ENCODE assay signal across 12 cellular contexts in the genomic region with DNA sequence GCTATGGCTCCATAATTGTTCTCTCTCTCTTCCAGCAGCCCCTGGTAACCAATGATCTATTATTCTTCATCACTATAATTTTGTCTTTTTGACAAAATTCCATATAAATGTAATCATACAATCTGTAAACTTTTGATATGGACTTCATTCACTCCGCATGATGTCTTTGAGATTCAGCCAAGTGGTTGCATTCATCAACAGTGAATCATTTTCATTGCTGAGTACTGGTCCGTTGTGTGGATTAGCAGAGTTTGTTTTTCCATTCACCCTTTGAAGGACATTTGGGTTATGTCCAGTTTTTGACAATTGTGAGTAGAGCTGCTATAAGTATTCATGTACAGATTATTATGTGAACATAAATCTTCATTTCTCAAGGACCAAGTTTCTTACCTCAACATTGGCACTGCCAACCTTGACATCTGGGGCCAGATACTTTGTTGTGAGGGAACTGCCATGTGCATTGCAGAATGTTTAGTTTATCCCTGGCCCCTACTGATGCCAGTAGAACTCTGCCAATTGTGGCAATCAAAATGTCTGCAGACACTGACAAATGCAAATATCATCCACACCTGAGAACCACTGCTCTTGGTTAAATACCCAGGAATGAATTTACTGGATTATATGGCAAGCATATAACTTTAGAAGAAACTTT. TPM values are rescaled to one million over a fixed set of nuclear protein-coding genes. Genes with fewer than 3 reads are reported as not detected.
DNase-seq lines count a peak whose midpoint lies in the region; ATAC-seq, FAIRE-seq and TF ChIP-seq lines count a peak whose summit lies in the region.
"Had no signal": no experiment of that assay in that cellular context is flagged by ENCODE, and none has a peak within 500 bp of the region (broad histone marks: within the 10 kb centered on the region; RNA-seq: fewer than 3 reads in every experiment).

No MANE protein-coding gene starts in this region.

- DNase-seq in A549 (ENCODE audit: low read depth in 1 of 2, low spot score in 1 of 2) (peak in 1 of 2 experiments; percentile 44), HS-5 (ENCODE audit: low read depth) (peak; percentile 70), astrocyte of the spinal cord (ENCODE audit: low read depth, low spot score) (peak; percentile 89), kidney epithelial cell (ENCODE audit: low read depth) (peak; percentile 74), HAP-1 (ENCODE audit: low spot score in 2 of 2) (no peak)
- DNase-seq in T-helper 2 cell treated with Interferon-gamma antibody and Interleukin-4, amounts not matched to agents 5 μg/mL and 100 μg/mL, for 36 hours (ENCODE audit: low spot score) = no peak
- DNase-seq: activated B cell treated with CpG ODN at 0.5 μM for 24 hours, BE2C had no signal

- H3K27ac Mint-ChIP-seq in T-helper 2 cell treated with Interferon-gamma antibody and Interleukin-4, amounts not matched to agents 5 μg/mL and 100 μg/mL, for 36 hours = no peak overlapping the region

- no peak for TF ChIP-seq EP300 in A549 (IDR thresholded peaks at IDR 0.05)

- TF ChIP-seq RAD21 in A549 (conservative IDR thresholded peaks at IDR 0.05 in 1 of 2, IDR thresholded peaks at IDR 0.05 in 1 of 2) = no peak

- peak overlapping the region; percentile 67 for H3K4me2 ChIP-seq in A549

- TF ChIP-seq CTCF in A549 (IDR thresholded peaks at IDR 0.05) = no peak
- no peak for TF ChIP-seq CTCF in astrocyte of the spinal cord (IDR thresholded peaks at IDR 0.05; ENCODE audit: low read depth, low read length)
- TF ChIP-seq CTCF in kidney epithelial cell (IDR thresholded peaks at IDR 0.05; ENCODE audit: insufficient read depth, low read length, poor library complexity, severe bottlenecking) = no peak

- no peak for FAIRE-seq in A549 (lab: Jason Lieb, UNC)
- FAIRE-seq: GM18507 had no signal

- in situ Hi-C loops in astrocyte of the spinal cord (cut with HindIII; ENCODE audit: low sequenced_read_pairs) (loop anchor here (25.0 kb wide), 1 partner anchor 210 kb away; no protein-coding TSS in a partner anchor), HAP-1 (cut with MboI; ENCODE audit: low sequenced_read_pairs) (no loop called here)

- H3K4me3 ChIP-seq in A549 (no peak overlapping the region), astrocyte of the spinal cord (ENCODE audit: low read depth, low read length) (no peak overlapping the region), kidney epithelial cell (ENCODE audit: low read depth, low read length) (no peak overlapping the region), HAP-1 (no peak overlapping the region)

- H3K9me3 ChIP-seq in A549 (peaks cover 11% of the 10 kb centered on the region), HAP-1 (no peaks in the 10 kb centered on the region)
- H3K9me3 ChIP-seq: BE2C had no signal

- no peaks in the 10 kb centered on the region for H3K27me3 ChIP-seq in kidney epithelial cell (ENCODE audit: control insufficient read depth, insufficient read depth, low read length)
- peaks cover 3% of the 10 kb centered on the region; the same call in 1 of the 2 replicates for H3K27me3 ChIP-seq in HAP-1 (ENCODE audit: low read depth)
- H3K27me3 ChIP-seq: BE2C had no signal

- peaks cover 32% of the 10 kb centered on the region for H3K9me3 Mint-ChIP-seq in T-helper 2 cell treated with Interferon-gamma antibody and Interleukin-4, amounts not matched to agents 5 μg/mL and 100 μg/mL, for 36 hours

- peaks cover 2% of the 10 kb centered on the region for H3K36me3 Mint-ChIP-seq in T-helper 2 cell treated with Interferon-gamma antibody and Interleukin-4, amounts not matched to agents 5 μg/mL and 100 μg/mL, for 36 hours (ENCODE audit: low read depth)

- H3K4me3 Mint-ChIP-seq in T-helper 2 cell treated with Interferon-gamma antibody and Interleukin-4, amounts not matched to agents 5 μg/mL and 100 μg/mL, for 36 hours = no peak overlapping the region

- H3K4me1 ChIP-seq in A549 = peaks cover 18% of the 10 kb centered on the region
- H3K4me1 ChIP-seq in HAP-1 = no peaks in the 10 kb centered on the region
- H3K4me1 ChIP-seq: BE2C, parathyroid adenoma had no signal

- no peak for TF ChIP-seq POLR2A in A549 (IDR thresholded peaks at IDR 0.05; ENCODE audit: low read length)

- 3% methylated on average over 2 of the region's 2 CpGs for WGBS in A549 (ENCODE audit: missing lambda C conversion rate)

- POLR2A ChIA-PET in A549 (lab: Yijun Ruan, JAX) = no interaction called here

- peak overlapping the region in 1 of 2 experiments; percentile 27; a peak in 1 of 6 replicates for H3K27ac ChIP-seq in A549
- H3K27ac ChIP-seq: parathyroid adenoma had no signal

- H3K27me3 Mint-ChIP-seq in T-helper 2 cell treated with Interferon-gamma antibody and Interleukin-4, amounts not matched to agents 5 μg/mL and 100 μg/mL, for 36 hours (ENCODE audit: low read depth) = peaks cover 53% of the 10 kb centered on the region
- H3K27me3 Mint-ChIP-seq: activated B cell treated with CpG ODN at 0.5 μM for 24 hours had no signal

- ATAC-seq in A549 = peak; percentile 86 to 88
- ATAC-seq in GM18502 (IDR thresholded peaks at IDR 0.05; ENCODE audit: poor library complexity, unreplicated experiment) = no peak
- ATAC-seq in GM18520 (IDR thresholded peaks at IDR 0.05; ENCODE audit: unreplicated experiment) = no peak

- no peaks in the 10 kb centered on the region for H3K4me1 Mint-ChIP-seq in T-helper 2 cell treated with Interferon-gamma antibody and Interleukin-4, amounts not matched to agents 5 μg/mL and 100 μg/mL, for 36 hours (ENCODE audit: low read depth)

- CTCF ChIA-PET in A549 (lab: Yijun Ruan, JAX) = no interaction called here

- no peaks in the 10 kb centered on the region for H3K36me3 ChIP-seq in kidney epithelial cell (ENCODE audit: control insufficient read depth, insufficient read depth, low read length)
- H3K36me3 ChIP-seq in HAP-1 (replicated peaks) = no peaks in the 10 kb centered on the region
- H3K36me3 ChIP-seq: BE2C had no signal

TF ChIP-seq in A549, 52 proteins besides CTCF, POLR2A, EP300 and RAD21:
- TF ChIP-seq NR3C1 (IDR thresholded peaks at IDR 0.05) = no peak
- no peak for TF ChIP-seq NFE2L2 (conservative IDR thresholded peaks at IDR 0.05; ENCODE audit: low read length)
- TF ChIP-seq CHD4 (IDR thresholded peaks at IDR 0.05; ENCODE audit: borderline replicate concordance) = no peak
- peak; percentile 51; the same call in 1 of the 2 replicates for TF ChIP-seq JUNB (IDR thresholded peaks at IDR 0.05)
- 0 out of 2 replicates have a peak, but pooled peaks have one; percentile 35 for TF ChIP-seq GATA3 (IDR thresholded peaks at IDR 0.05; ENCODE audit: borderline replicate concordance)
- no peak for TF ChIP-seq ZSCAN20 (CRISPR knock-in tag; IDR thresholded peaks at IDR 0.05)
- peak; percentile 34; the same call in 1 of the 2 replicates for TF ChIP-seq FOSL2 (IDR thresholded peaks at IDR 0.05)
- peak; percentile 48 for TF ChIP-seq FOSL2 (CRISPR knock-in tag; IDR thresholded peaks at IDR 0.05)

RNA-seq across cellular contexts. Expression of gene BCL2L11, which starts 48.4 kb away (rescaled TPM):
- polyA plus RNA-seq in A549 (2011; rRNA removed) = 7.4 and 14.5 TPM in 2 replicates
- 3.7 and 5.8 TPM in 2 replicates for polyA plus RNA-seq in A549 (2012; cell fraction: cytosol; rRNA removed)
- 4.8 and 5.9 TPM in 2 replicates for polyA plus RNA-seq in A549 (2012; cell fraction: nucleus; rRNA removed)
- 9.6 to 17.4 TPM (median 14.5 TPM) in 3 replicates for polyA plus RNA-seq in A549 (2017; fragmentation: RNase III; extraction: RNeasy Plus Mini Kit Qiagen cat#74134 plus additional on column Dnase treatment)
- 15.2 and 16.4 TPM in 2 replicates for polyA minus RNA-seq in A549 (2011; rRNA and poly(A)+ RNA removed)
- 13.8 and 17.5 TPM in 2 replicates for total RNA-seq in kidney epithelial cell

Comparison
In these comparisons a context has a peak if more than half of its experiments do, and no peak if none do; other contexts are left out.
1. ATAC-seq: peak in A549 (2 of 2); none in GM18502 (single experiment) and GM18520 (single experiment).
2. DNase-seq: peak in HS-5 (single experiment), astrocyte of the spinal cord (single experiment) and kidney epithelial cell (single experiment); none in HAP-1 (0 of 2) and T-helper 2 cell treated with Interferon-gamma antibody and Interleukin-4, amounts not matched to agents 5 μg/mL and 100 μg/mL, for 36 hours (single experiment).